In the genomic region with DNA sequence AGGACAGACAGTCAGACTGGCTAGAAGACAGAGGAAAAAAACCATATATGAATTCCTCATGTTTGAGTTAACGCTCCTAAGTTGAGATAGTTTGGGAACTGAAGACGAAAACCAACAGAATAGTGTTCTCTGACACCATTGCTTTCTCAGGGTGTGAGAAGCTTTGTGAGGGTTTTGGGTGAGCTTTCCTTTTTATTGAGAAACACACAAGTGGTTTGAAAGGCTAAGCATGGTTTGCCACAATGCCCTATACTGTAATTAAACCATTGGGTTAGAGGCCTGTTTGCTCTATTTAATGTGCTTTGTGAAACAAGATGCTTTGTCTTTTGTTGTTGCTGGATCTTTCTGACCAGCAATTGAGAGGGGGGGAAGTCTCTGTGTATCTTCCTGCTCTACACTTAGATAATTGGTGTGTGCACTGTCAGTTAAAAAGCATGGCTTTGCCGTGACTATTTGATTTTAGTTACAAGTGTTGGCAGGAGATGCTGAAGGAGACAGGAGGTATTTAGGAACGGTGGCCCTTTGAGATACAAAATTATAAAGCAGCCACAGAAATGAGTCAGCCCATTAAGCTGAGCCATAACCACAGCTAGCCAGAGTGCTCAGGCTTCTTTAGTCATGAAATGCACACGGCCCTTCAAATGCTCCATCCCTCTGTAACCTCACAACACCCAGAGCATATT, we compare ENCODE assay signal across 8 cellular contexts.
DNase-seq lines count a peak whose midpoint lies in the region; ATAC-seq and TF ChIP-seq lines count a peak whose summit lies in the region.

No MANE protein-coding gene starts in this region.

- no peaks in the 10 kb centered on the region for H3K27me3 ChIP-seq in RWPE2 (ENCODE audit: insufficient read depth, poor library complexity, severe bottlenecking)

- no peak overlapping the region for H3K27ac Mint-ChIP-seq in immature natural killer cell

- peaks cover 12% of the 10 kb centered on the region for H3K4me1 ChIP-seq in RWPE2 (ENCODE audit: insufficient read depth, poor library complexity, severe bottlenecking)

- intact Hi-C loops in sciatic nerve (cut with DNase I) = no loop called here

- H3K4me3 Mint-ChIP-seq in immature natural killer cell = peak overlapping the region in 1 of 5 donors; percentile 18

- ATAC-seq in RWPE2 (ENCODE audit: low read depth) (peak; percentile 93), sciatic nerve (no peak), esophagus mucosa (no peak)

- no peaks in the 10 kb centered on the region for H3K27me3 Mint-ChIP-seq in immature natural killer cell (ENCODE audit: low read depth in 3 of 3)

- H3K4me3 ChIP-seq in RWPE2 (ENCODE audit: severe bottlenecking) = no peak overlapping the region

- no peak for TF ChIP-seq CTCF in RWPE2 (IDR thresholded peaks at IDR 0.05; ENCODE audit: poor library complexity, severe bottlenecking)

- no peaks in the 10 kb centered on the region for H3K36me3 ChIP-seq in RWPE2 (ENCODE audit: low read depth)

- no peaks in the 10 kb centered on the region for H3K4me1 Mint-ChIP-seq in immature natural killer cell

- no peaks in the 10 kb centered on the region for H3K9me3 ChIP-seq in RWPE2 (ENCODE audit: severe bottlenecking)

- peaks cover 2 to 3% (median 2%) of the 10 kb centered on the region in 3 donors for H3K36me3 Mint-ChIP-seq in immature natural killer cell

- H3K9me3 Mint-ChIP-seq in immature natural killer cell = peaks cover 0 to 5% (median 2%) of the 10 kb centered on the region in 6 donors

- no peak overlapping the region for H3K27ac ChIP-seq in RWPE2 (ENCODE audit: poor library complexity, severe bottlenecking)

- DNase-seq in DMS153 (lab: John Stamatoyannopoulos, UW) (peak; percentile 91), HT-29 (ENCODE audit: low spot score) (peak; percentile 7), RWPE2 (ENCODE audit: low spot score) (no peak), immature natural killer cell (peak; percentile 6 to 35 (median 7)), NCI-H2171 treated with DMSO at 0.1 percent for 48 hours (lab: John Stamatoyannopoulos, UW) (no peak), sciatic nerve (ENCODE audit: low spot score) (no peak)
- DNase-seq in activated naive CD4-positive, alpha-beta T cell (lab: John Stamatoyannopoulos, UW) = no peak

Comparison
In these comparisons a context has a peak if more than half of its experiments do, and no peak if none do; other contexts are left out.
1. DNase-seq: peak in DMS153 (single experiment), HT-29 (single experiment) and immature natural killer cell (3 of 3); none in RWPE2 (single experiment), NCI-H2171 treated with DMSO at 0.1 percent for 48 hours (single experiment), activated naive CD4-positive, alpha-beta T cell (0 of 4) and sciatic nerve (single experiment).